Comparison of ENCODE assay signal across 8 cellular contexts in the genomic region with DNA sequence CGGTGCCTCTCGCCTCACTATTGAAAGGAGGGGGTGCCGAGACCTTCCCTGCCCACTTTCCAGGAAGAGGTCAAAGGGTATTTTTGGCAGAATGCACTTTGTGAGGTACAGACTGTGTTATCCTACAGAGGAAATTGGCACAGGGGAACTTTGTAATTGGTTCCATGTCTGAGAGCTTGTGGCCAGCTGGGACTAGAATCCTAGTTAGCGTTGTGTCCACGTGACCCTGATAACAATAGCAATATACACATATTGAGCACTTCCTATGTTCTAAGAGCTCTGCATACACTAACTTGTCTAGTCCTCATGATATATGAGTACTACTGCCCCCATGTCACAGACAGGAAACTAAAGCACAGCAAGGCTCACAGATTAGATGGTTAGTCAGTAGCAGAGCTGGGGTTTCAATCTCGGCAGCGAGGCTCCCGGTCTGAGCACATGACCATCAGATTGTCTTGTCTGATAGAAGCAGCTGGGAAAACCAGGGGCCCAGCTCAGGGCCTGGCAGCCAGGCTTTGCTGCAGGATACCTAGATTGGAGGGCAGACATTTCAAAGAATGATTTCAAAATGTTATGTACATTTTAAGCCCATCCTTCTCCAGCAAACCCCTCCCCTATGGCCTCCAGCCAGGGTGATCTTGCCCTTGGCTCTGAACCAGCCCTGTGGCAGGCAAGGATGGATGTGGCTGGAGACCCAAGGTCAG. TPM values are rescaled to one million over a fixed set of nuclear protein-coding genes. Genes with fewer than 3 reads are reported as not detected.
DNase-seq lines count a peak whose midpoint lies in the region; ATAC-seq and TF ChIP-seq lines count a peak whose summit lies in the region.

No MANE protein-coding gene starts in this region.

- H3K4me3 ChIP-seq in BLaER1 (peak overlapping the region; percentile 75), heart left ventricle (peak overlapping the region in 7 of 12 donors; percentile 30 to 64 (median 47)), sigmoid colon (peak overlapping the region in 3 of 4 donors; percentile 38 to 49 (median 45))

- no peaks in the 10 kb centered on the region for H3K27me3 Mint-ChIP-seq in activated T-helper 1 cell treated with anti-CD3 and anti-CD28 coated beads, Interleukin-12 subunit alpha, Interleukin-12 subunit beta, Interleukin-2, Interleukin-4 antibody, amounts not matched to agents 30 ng/mL and 10 ng/mL and 1 ng/mL, durations not matched to agents 14 hours and 24 hours and 36 hours (ENCODE audit: insufficient read depth)

- H3K9me3 ChIP-seq in BLaER1 (no peaks in the 10 kb centered on the region), heart left ventricle (no peaks in the 10 kb centered on the region), sigmoid colon (no peaks in the 10 kb centered on the region)

- H3K27me3 ChIP-seq in BLaER1 (no peaks in the 10 kb centered on the region), heart left ventricle (peaks cover 0 to 30% (median 5%) of the 10 kb centered on the region in 9 donors), sigmoid colon (peaks cover 11 to 46% (median 27%) of the 10 kb centered on the region in 3 donors)

- peak overlapping the region; percentile 92 for H3K27ac Mint-ChIP-seq in activated T-helper 1 cell treated with anti-CD3 and anti-CD28 coated beads, Interleukin-12 subunit alpha, Interleukin-12 subunit beta, Interleukin-2, Interleukin-4 antibody, amounts not matched to agents 30 ng/mL and 10 ng/mL and 1 ng/mL, durations not matched to agents 14 hours and 24 hours and 36 hours

- H3K4me2 ChIP-seq in BLaER1 = peak overlapping the region; percentile 99

- DNase-seq in GM19238 (ENCODE audit: insufficient read length, low spot score) (peak; percentile 77), NCI-H526 treated with DMSO at 0.1 percent for 48 hours (lab: John Stamatoyannopoulos, UW) (peak; percentile 50), heart left ventricle (no peak), sigmoid colon (no peak), hippocampal formation (lab: John Stamatoyannopoulos, UW) (no peak)
- peak; percentile 37 for DNase-seq in activated T-helper 1 cell treated with anti-CD3 and anti-CD28 coated beads, Interleukin-12 subunit alpha, Interleukin-12 subunit beta, Interleukin-2, Interleukin-4 antibody, amounts not matched to agents 30 ng/mL and 10 ng/mL and 1 ng/mL, durations not matched to agents 14 hours and 24 hours and 36 hours (ENCODE audit: low spot score)

- H4K20me1 ChIP-seq in BLaER1 = no peaks in the 10 kb centered on the region

- WGBS in heart left ventricle, 4 donors = 23 to 27% (median 24%) methylated on average over 7 to 8 of the region's 8 CpGs
- WGBS in sigmoid colon, 2 donors = 3 to 12% methylated on average over 8 of the region's 8 CpGs

- TF ChIP-seq EP300 in sigmoid colon (IDR thresholded peaks at IDR 0.05) = no peak

- H3K36me3 ChIP-seq in BLaER1 = peaks cover 20% of the 10 kb centered on the region
- H3K36me3 ChIP-seq in heart left ventricle = peaks cover 0 to 17% (median 0%) of the 10 kb centered on the region in 9 donors
- no peaks in the 10 kb centered on the region for H3K36me3 ChIP-seq in sigmoid colon

- peak overlapping the region; percentile 86 for H3K9ac ChIP-seq in BLaER1

- peak; percentile 73 for ATAC-seq in HG03139 (IDR thresholded peaks at IDR 0.05; ENCODE audit: unreplicated experiment)
- peak in 3 of 4 donors; percentile 12 to 28 (median 26) for ATAC-seq in heart left ventricle

- H3K9me3 Mint-ChIP-seq in activated T-helper 1 cell treated with anti-CD3 and anti-CD28 coated beads, Interleukin-12 subunit alpha, Interleukin-12 subunit beta, Interleukin-2, Interleukin-4 antibody, amounts not matched to agents 30 ng/mL and 10 ng/mL and 1 ng/mL, durations not matched to agents 14 hours and 24 hours and 36 hours = no peaks in the 10 kb centered on the region

- intact Hi-C loops in activated T-helper 1 cell treated with anti-CD3 and anti-CD28 coated beads, Interleukin-12 subunit alpha, Interleukin-12 subunit beta, Interleukin-2, Interleukin-4 antibody, amounts not matched to agents 30 ng/mL and 10 ng/mL and 1 ng/mL, durations not matched to agents 14 hours and 24 hours and 36 hours (cut with micrococcal nuclease) = loop anchor here (1.0 to 2.0 kb wide), 5 partner anchors 8 to 104 kb away; partner anchors contain the start of gene MAPK14
- intact Hi-C loops in heart left ventricle (cut with DNase I) = no loop called here
- intact Hi-C loops in sigmoid colon (cut with DNase I) = no loop called here

- TF ChIP-seq CTCF in heart left ventricle (IDR thresholded peaks at IDR 0.05) (no peak), sigmoid colon (IDR thresholded peaks at IDR 0.05) (no peak)

- peaks cover 91% of the 10 kb centered on the region for H3K4me1 ChIP-seq in BLaER1
- H3K4me1 ChIP-seq in heart left ventricle = peaks cover 0 to 49% (median 14%) of the 10 kb centered on the region in 12 donors
- peaks cover 0 to 18% (median 14%) of the 10 kb centered on the region in 4 donors for H3K4me1 ChIP-seq in sigmoid colon

- peak overlapping the region; percentile 85 for H3K4me3 Mint-ChIP-seq in activated T-helper 1 cell treated with anti-CD3 and anti-CD28 coated beads, Interleukin-12 subunit alpha, Interleukin-12 subunit beta, Interleukin-2, Interleukin-4 antibody, amounts not matched to agents 30 ng/mL and 10 ng/mL and 1 ng/mL, durations not matched to agents 14 hours and 24 hours and 36 hours

- H3K36me3 Mint-ChIP-seq in activated T-helper 1 cell treated with anti-CD3 and anti-CD28 coated beads, Interleukin-12 subunit alpha, Interleukin-12 subunit beta, Interleukin-2, Interleukin-4 antibody, amounts not matched to agents 30 ng/mL and 10 ng/mL and 1 ng/mL, durations not matched to agents 14 hours and 24 hours and 36 hours (ENCODE audit: low read depth) = peaks cover 22% of the 10 kb centered on the region

- no peak for TF ChIP-seq POLR2A in heart left ventricle (IDR thresholded peaks at IDR 0.05)
- no peak for TF ChIP-seq POLR2A in sigmoid colon (IDR thresholded peaks at IDR 0.05)

- peak overlapping the region; percentile 91 for H3K27ac ChIP-seq in BLaER1
- peak overlapping the region in 1 of 12 donors; percentile 84 for H3K27ac ChIP-seq in heart left ventricle
- peak overlapping the region in 1 of 4 donors; percentile 42 for H3K27ac ChIP-seq in sigmoid colon

- peaks cover 50% of the 10 kb centered on the region for H3K4me1 Mint-ChIP-seq in activated T-helper 1 cell treated with anti-CD3 and anti-CD28 coated beads, Interleukin-12 subunit alpha, Interleukin-12 subunit beta, Interleukin-2, Interleukin-4 antibody, amounts not matched to agents 30 ng/mL and 10 ng/mL and 1 ng/mL, durations not matched to agents 14 hours and 24 hours and 36 hours (ENCODE audit: low read depth)

RNA-seq across cellular contexts. Expression of gene MAPK13, which starts 1.4 kb away (rescaled TPM):
- total RNA-seq in activated T-helper 1 cell treated with anti-CD3 and anti-CD28 coated beads, Interleukin-12 subunit alpha, Interleukin-12 subunit beta, Interleukin-2, Interleukin-4 antibody, amounts not matched to agents 30 ng/mL and 10 ng/mL and 1 ng/mL, durations not matched to agents 14 hours and 24 hours and 36 hours = 54.6 and 55.7 TPM in 2 replicates
- total RNA-seq in heart left ventricle (10 to 100 TPM in 1 of 9 donors, 1 to 10 TPM in 2, under 1 TPM in 6; 0.24 to 16.8 (median 0.56) TPM), sigmoid colon (1 to 10 TPM; 1.8 to 3.6 (median 2.8) TPM)
- polyA plus RNA-seq in heart left ventricle (1 to 10 TPM in 1 of 2 donors, under 1 TPM in 1; 0.53 to 1.5 TPM), sigmoid colon (100 to 1,000 TPM; 110 to 159 (median 151) TPM)

Comparison
In these comparisons a context has a peak if more than half of its experiments do, and no peak if none do; other contexts are left out.
1. DNase-seq: peak in GM19238 (single experiment), NCI-H526 treated with DMSO at 0.1 percent for 48 hours (single experiment) and activated T-helper 1 cell treated with anti-CD3 and anti-CD28 coated beads, Interleukin-12 subunit alpha, Interleukin-12 subunit beta, Interleukin-2, Interleukin-4 antibody, amounts not matched to agents 30 ng/mL and 10 ng/mL and 1 ng/mL, durations not matched to agents 14 hours and 24 hours and 36 hours (single experiment); none in heart left ventricle (0 of 5), sigmoid colon (single experiment) and hippocampal formation (0 of 2).
2. Peak in every context shown above with its lines, with median percentiles within 50 percentile points of each other: H3K4me3 ChIP-seq.